Comparison of ENCODE assay signal across 8 cellular contexts in the genomic region with DNA sequence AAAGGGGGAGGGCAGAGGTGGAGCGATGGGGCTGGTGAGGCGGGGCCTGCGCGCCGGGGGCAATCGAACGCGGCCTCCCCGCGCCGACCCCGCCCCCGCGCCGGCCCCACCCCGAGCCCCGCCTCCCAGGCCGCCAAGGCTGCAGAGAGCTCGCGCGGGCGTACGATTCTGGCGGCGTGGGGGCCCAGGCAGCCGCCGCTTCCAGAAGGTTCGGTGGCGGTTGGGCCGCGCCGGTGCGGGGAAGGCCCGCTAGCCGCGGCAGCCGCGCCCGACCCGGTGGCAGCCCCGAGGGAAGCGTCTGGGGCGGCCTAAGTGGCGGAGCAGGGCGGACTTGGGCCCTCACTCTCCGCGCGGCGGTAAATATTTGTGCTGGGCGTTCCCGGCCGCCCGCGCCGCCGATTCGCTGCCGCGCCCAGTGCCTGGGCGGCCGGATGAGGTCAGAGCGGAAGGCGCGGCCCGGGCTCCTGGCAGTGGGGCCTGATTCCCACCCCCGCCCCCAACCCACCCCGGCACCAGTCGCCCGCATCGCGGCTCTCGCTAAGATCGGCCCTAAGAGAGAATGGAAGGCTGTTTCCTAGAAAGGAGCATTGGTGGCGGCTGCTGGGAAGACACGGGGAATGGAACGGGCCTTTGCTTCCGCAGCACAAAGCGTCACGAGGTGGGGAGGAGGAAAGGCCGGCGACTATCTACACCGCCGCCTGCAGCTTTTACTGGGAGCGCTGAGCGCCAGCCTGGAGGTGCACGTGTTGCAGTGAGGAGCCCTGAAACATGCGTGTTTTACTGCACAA. TPM values are rescaled to one million over a fixed set of nuclear protein-coding genes. Genes with fewer than 3 reads are reported as not detected.
DNase-seq lines count a peak whose midpoint lies in the region; TF ChIP-seq lines count a peak whose summit lies in the region.

A gene with protein sequence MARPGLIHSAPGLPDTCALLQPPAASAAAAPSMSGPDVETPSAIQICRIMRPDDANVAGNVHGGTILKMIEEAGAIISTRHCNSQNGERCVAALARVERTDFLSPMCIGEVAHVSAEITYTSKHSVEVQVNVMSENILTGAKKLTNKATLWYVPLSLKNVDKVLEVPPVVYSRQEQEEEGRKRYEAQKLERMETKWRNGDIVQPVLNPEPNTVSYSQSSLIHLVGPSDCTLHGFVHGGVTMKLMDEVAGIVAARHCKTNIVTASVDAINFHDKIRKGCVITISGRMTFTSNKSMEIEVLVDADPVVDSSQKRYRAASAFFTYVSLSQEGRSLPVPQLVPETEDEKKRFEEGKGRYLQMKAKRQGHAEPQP (minus strand): TSS at position 368 of the 788 bp plus-strand sequence. CDS start 368 bp downstream, outside the sequence.

- peaks cover 7% of the 10 kb centered on the region for H3K36me3 Mint-ChIP-seq in Caco-2 (ENCODE audit: insufficient read depth, unreplicated experiment)
- H3K36me3 Mint-ChIP-seq in endothelial cell (ENCODE audit: low read depth, unreplicated experiment): no peaks in the 10 kb centered on the region

- peak within 1 kb of the TSS; percentile 79 for H3K4me3 Mint-ChIP-seq in Caco-2 (ENCODE audit: unreplicated experiment)
- peak within 1 kb of the TSS; percentile 85 for H3K4me3 Mint-ChIP-seq in endothelial cell (ENCODE audit: unreplicated experiment)

- DNase-seq in Caco-2 (peak; percentile 84 to 88), GM20000 (ENCODE audit: low spot score) (peak; percentile 99), HT-29 (ENCODE audit: low spot score) (peak; percentile 89), NOMO-1 treated with dmso at 0.1 percent for 144 hours (lab: John Stamatoyannopoulos, UW; ENCODE audit: unreplicated experiment) (peak; percentile 88), endothelial cell (ENCODE audit: low spot score) (peak; percentile 82), middle frontal gyrus (ENCODE audit: extremely low spot score, low spot score) (peak; percentile 71)
- DNase-seq in activated CD8-positive, alpha-beta memory T cell treated with anti-CD3 and anti-CD28 coated beads, Interleukin-2, amount 50 U/mL, for 24 hours (ENCODE audit: extremely low read depth): peak; percentile 69
- DNase-seq in stimulated activated CD8-positive, alpha-beta memory T cell treated with anti-CD3 and anti-CD28 coated beads, Interleukin-2, amount 100 ng/mL, for 48 hours (ENCODE audit: low read depth in 2 of 2): peak; percentile 86 to 90

- H3K4me1 ChIP-seq in Caco-2: 0 out of 2 replicates have a peak, but pooled peaks cover 3% of the 10 kb centered on the region

- H3K9me3 ChIP-seq in Caco-2: no peaks in the 10 kb centered on the region

- H3K27me3 Mint-ChIP-seq in Caco-2 (ENCODE audit: insufficient read depth, unreplicated experiment): no peaks in the 10 kb centered on the region
- H3K27me3 Mint-ChIP-seq in endothelial cell (ENCODE audit: unreplicated experiment): peaks cover 6% of the 10 kb centered on the region

- no peaks in the 10 kb centered on the region for H3K36me3 ChIP-seq in Caco-2 (ENCODE audit: control insufficient read depth, insufficient read depth, low read length)

- peak in 1 of 2 experiments; percentile 24 for TF ChIP-seq CTCF in Caco-2 (IDR thresholded peaks at IDR 0.05; ENCODE audit: insufficient read depth in 1 of 2, low read depth in 1 of 2, low read length in 1 of 2, severe bottlenecking in 1 of 2, unreplicated experiment in 1 of 2)
- no peak for TF ChIP-seq CTCF in GM20000 (IDR thresholded peaks at IDR 0.05; ENCODE audit: extremely low read depth, missing control alignments)
- no peak for TF ChIP-seq CTCF in endothelial cell (IDR thresholded peaks at IDR 0.05; ENCODE audit: unreplicated experiment)

- no peaks in the 10 kb centered on the region for H3K27me3 ChIP-seq in Caco-2 (replicated peaks; ENCODE audit: control insufficient read depth, insufficient read depth, low read length)

- intact Hi-C loops in Caco-2 (cut with micrococcal nuclease; ENCODE audit: unreplicated experiment): no loop called here

- H3K4me3 ChIP-seq in Caco-2 (ENCODE audit: low read depth, low read length): peak within 1 kb of the TSS; percentile 63

- H3K9me3 Mint-ChIP-seq in Caco-2 (ENCODE audit: unreplicated experiment) (no peaks in the 10 kb centered on the region), endothelial cell (ENCODE audit: unreplicated experiment) (no peaks in the 10 kb centered on the region)

- no TSS peak for BruUV-seq in Caco-2 (replicated peaks; lab: Mats Ljungman, UMichigan)

- H3K4me1 Mint-ChIP-seq in Caco-2 (ENCODE audit: low read depth, unreplicated experiment): peaks cover 5% of the 10 kb centered on the region
- H3K4me1 Mint-ChIP-seq in endothelial cell (ENCODE audit: unreplicated experiment): peaks cover 12% of the 10 kb centered on the region

- CTCF ChIA-PET in Caco-2 (lab: Charles Lee): interaction anchor here (0.6 to 1.4 kb wide), 11 partner anchors 9 to 149 kb away, joined by 3 to 6 read pairs (median 4); no protein-coding TSS in a partner anchor

- peak within 1 kb of the TSS; percentile 92 for H3K27ac Mint-ChIP-seq in Caco-2 (ENCODE audit: unreplicated experiment)
- peak within 1 kb of the TSS; percentile 94 for H3K27ac Mint-ChIP-seq in endothelial cell (ENCODE audit: unreplicated experiment)

- POLR2A ChIA-PET in Caco-2 (lab: Charles Lee): interaction anchor here (0.5 to 1.3 kb wide), 4 partner anchors 11 to 33 kb away, joined by 3 to 10 read pairs (median 5); a partner anchor contains a TSS

RNA-seq across cellular contexts. Expression of the gene that starts here (rescaled TPM):
- total RNA-seq in Caco-2 (2022) (179 and 221 TPM in 2 replicates), endothelial cell (ENCODE audit: unreplicated experiment) (35.1 TPM)
- 31.7 and 33.9 TPM in 2 replicates for total RNA-seq in HT-29 (2014; rRNA removed; shearing (Covaris generic))

Comparison
In these comparisons a context has a peak if more than half of its experiments do, and no peak if none do; other contexts are left out.
1. Peak in every context shown above with its lines: DNase-seq and H3K4me3 ChIP-seq.